ENCODE assay signal across 10 cellular contexts in the genomic region with DNA sequence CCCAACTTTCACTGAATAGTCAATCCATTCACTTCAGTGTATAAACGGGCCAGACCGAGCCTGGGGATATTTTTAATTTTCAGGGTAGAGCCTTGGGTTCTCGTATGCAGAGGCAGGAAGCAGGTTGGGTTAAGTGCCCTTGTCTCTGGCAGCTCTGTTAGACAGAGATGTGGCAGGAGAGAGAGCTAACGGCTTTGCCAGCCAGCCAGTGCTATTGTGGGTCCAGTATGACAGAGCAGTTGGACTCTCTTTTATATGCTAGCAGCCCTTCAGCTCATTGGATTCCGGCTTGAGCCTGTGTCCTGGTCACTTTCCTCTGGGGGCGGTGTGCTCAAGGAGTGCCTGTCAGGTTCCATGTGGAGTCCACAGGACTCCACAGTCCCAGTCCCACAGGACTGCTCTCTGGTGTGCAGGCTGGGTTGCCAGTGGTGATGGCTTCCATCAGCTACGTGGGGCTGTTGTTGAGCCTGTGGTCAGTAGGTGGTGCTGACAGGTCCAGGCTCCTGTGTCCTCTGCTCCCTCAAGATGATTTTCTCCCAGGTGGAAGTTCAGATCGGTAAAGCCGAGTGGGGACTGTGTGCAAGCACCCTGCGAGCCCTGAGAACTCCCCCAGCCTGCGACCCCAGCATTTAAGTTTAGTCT. TPM values are rescaled to one million over a fixed set of nuclear protein-coding genes. Genes with fewer than 3 reads are reported as not detected.
A peak's percentile ranks its signal among the peaks of the same experiment; 100 is the strongest.
DNase-seq lines count a peak whose midpoint lies in the region; ATAC-seq, FAIRE-seq and TF ChIP-seq lines count a peak whose summit lies in the region.
"Had no signal": no experiment of that assay in that cellular context is flagged by ENCODE, and none has a peak within 500 bp of the region (broad histone marks: within the 10 kb centered on the region; RNA-seq: fewer than 3 reads in every experiment).

No MANE protein-coding gene starts in this region.

- intact Hi-C loops in naive thymus-derived CD4-positive, alpha-beta T cell (cut with micrococcal nuclease), result no loop called here
- intact Hi-C loops in esophagus squamous epithelium (cut with DNase I), result no loop called here

- no peak overlapping the region for H3K4me3 Mint-ChIP-seq in naive thymus-derived CD4-positive, alpha-beta T cell

- CTCF ChIA-PET in naive thymus-derived CD4-positive, alpha-beta T cell (lab: Charles Lee), result interaction anchor here (0.6 kb wide), 1 partner anchor 55 kb away, joined by 3 read pairs; no protein-coding TSS in a partner anchor

- TF ChIP-seq CTCF in AG10803 (conservative IDR thresholded peaks at IDR 0.05; ENCODE audit: low read length), result peak; percentile 21; the same call in 1 of the 2 replicates
- peak; percentile 52 for TF ChIP-seq CTCF in choroid plexus epithelial cell (conservative IDR thresholded peaks at IDR 0.05; ENCODE audit: low read depth, low read length)
- TF ChIP-seq CTCF in esophagus squamous epithelium (IDR thresholded peaks at IDR 0.05), result no peak

- peaks cover 8 to 61% (median 16%) of the 10 kb centered on the region in 5 donors for H3K36me3 Mint-ChIP-seq in naive thymus-derived CD4-positive, alpha-beta T cell

- no peaks in the 10 kb centered on the region for H3K9me3 Mint-ChIP-seq in naive thymus-derived CD4-positive, alpha-beta T cell

- peaks cover 29 to 97% (median 43%) of the 10 kb centered on the region in 3 experiments for H3K36me3 ChIP-seq in naive thymus-derived CD4-positive, alpha-beta T cell (ENCODE audit: control insufficient read depth in 2 of 3, insufficient read depth in 3 of 3, low read length in 3 of 3)
- peaks cover 19 to 100% (median 70%) of the 10 kb centered on the region in 3 donors for H3K36me3 ChIP-seq in esophagus squamous epithelium

- H3K9me3 ChIP-seq in naive thymus-derived CD4-positive, alpha-beta T cell (ENCODE audit: control insufficient read depth in 2 of 3, low read length in 3 of 3), result no peaks in the 10 kb centered on the region
- H3K9me3 ChIP-seq in esophagus squamous epithelium, result no peaks in the 10 kb centered on the region

- no peak for TF ChIP-seq POLR2A in esophagus squamous epithelium (IDR thresholded peaks at IDR 0.05)

- DNase-seq in AG10803 (ENCODE audit: low read depth) (no peak), HTR-8/SVneo (ENCODE audit: insufficient read length, low spot score) (no peak), choroid plexus epithelial cell (ENCODE audit: low read depth) (peak; percentile 41), left kidney (ENCODE audit: low read depth, low spot score) (peak; percentile 32), esophagus squamous epithelium (lab: John Stamatoyannopoulos, UW) (no peak), DMS153 (lab: John Stamatoyannopoulos, UW) (no peak), occipital lobe (lab: John Stamatoyannopoulos, UW) (no peak)
- DNase-seq in naive thymus-derived CD4-positive, alpha-beta T cell, result no peak
- DNase-seq: activated CD4-positive, alpha-beta T cell treated with anti-CD3 and anti-CD28 coated beads, Interleukin-2, amount 50 U/mL, for 4 hours; retina had no signal

- no peak overlapping the region for H3K27ac ChIP-seq in naive thymus-derived CD4-positive, alpha-beta T cell (ENCODE audit: low read depth, low read length)
- no peak overlapping the region for H3K27ac ChIP-seq in esophagus squamous epithelium

- no peak overlapping the region for H3K4me3 ChIP-seq in AG10803 (ENCODE audit: low read length)
- no peak overlapping the region for H3K4me3 ChIP-seq in choroid plexus epithelial cell (ENCODE audit: low read depth, low read length)
- no peak overlapping the region for H3K4me3 ChIP-seq in naive thymus-derived CD4-positive, alpha-beta T cell (ENCODE audit: low read length)
- H3K4me3 ChIP-seq in esophagus squamous epithelium, result no peak overlapping the region

- H3K4me1 ChIP-seq in naive thymus-derived CD4-positive, alpha-beta T cell (ENCODE audit: control insufficient read depth in 2 of 2, insufficient read depth in 2 of 2, low read length in 2 of 2), result peaks cover 7 to 8% of the 10 kb centered on the region in 2 donors
- H3K4me1 ChIP-seq in esophagus squamous epithelium, result peaks cover 0 to 27% (median 9%) of the 10 kb centered on the region in 3 donors

- no peak for ATAC-seq in naive thymus-derived CD4-positive, alpha-beta T cell

- WGBS in esophagus squamous epithelium, 2 donors, result 86% methylated on average over 7 to 8 of the region's 11 CpGs

- peaks cover 18 to 56% (median 41%) of the 10 kb centered on the region in 7 donors for H3K4me1 Mint-ChIP-seq in naive thymus-derived CD4-positive, alpha-beta T cell

- FAIRE-seq in HTR-8/SVneo (lab: Jason Lieb, UNC), result peak; percentile 38

- H3K27me3 ChIP-seq in naive thymus-derived CD4-positive, alpha-beta T cell (ENCODE audit: control insufficient read depth in 2 of 2, insufficient read depth in 2 of 2, low read length in 2 of 2), result no peaks in the 10 kb centered on the region
- H3K27me3 ChIP-seq in esophagus squamous epithelium, result no peaks in the 10 kb centered on the region

- POLR2A ChIA-PET in naive thymus-derived CD4-positive, alpha-beta T cell (lab: Charles Lee), result no interaction called here

- no peaks in the 10 kb centered on the region for H3K27me3 Mint-ChIP-seq in naive thymus-derived CD4-positive, alpha-beta T cell

- H3K27ac Mint-ChIP-seq in naive thymus-derived CD4-positive, alpha-beta T cell, result peak overlapping the region in 2 of 9 donors; percentile 10 to 58

RNA-seq across cellular contexts. Expression of gene CLTA, which starts 14.3 kb away (rescaled TPM):
- total RNA-seq in naive thymus-derived CD4-positive, alpha-beta T cell, result 100 to 1,000 TPM in 1 of 5 experiments, 10 to 100 TPM in 4; 32.2 to 140 (median 69.5) TPM
- 100 to 1,000 TPM in 1 of 2 donors, 10 to 100 TPM in 1; 72.0 to 114 TPM for polyA plus RNA-seq in naive thymus-derived CD4-positive, alpha-beta T cell
- total RNA-seq in esophagus squamous epithelium, result 100 to 1,000 TPM; 165 to 215 (median 167) TPM
- total RNA-seq in occipital lobe, result 116 TPM

RNA-seq across cellular contexts. Expression of gene CCIN, which starts 35.8 kb away (rescaled TPM):
- 1 to 10 TPM in 1 of 5 experiments, under 1 TPM in 2, not detected in 2; 0.15 to 3.6 (median 0.56) TPM for total RNA-seq in naive thymus-derived CD4-positive, alpha-beta T cell
- under 1 TPM in 1 of 2 donors, not detected in 1; 0.41 TPM for polyA plus RNA-seq in naive thymus-derived CD4-positive, alpha-beta T cell
- total RNA-seq in esophagus squamous epithelium, result under 1 TPM in 1 of 4 donors, not detected in 3; 0.13 TPM
- total RNA-seq in occipital lobe, result not detected

RNA-seq across cellular contexts. Expression of gene GNE, which starts 53.2 kb away (rescaled TPM):
- 10 to 100 TPM; 12.6 to 18.5 (median 16.0) TPM for total RNA-seq in naive thymus-derived CD4-positive, alpha-beta T cell
- polyA plus RNA-seq in naive thymus-derived CD4-positive, alpha-beta T cell, result 1 to 10 TPM; 6.4 to 7.4 TPM
- total RNA-seq in esophagus squamous epithelium (10 to 100 TPM; 11.9 to 28.9 (median 16.7) TPM), occipital lobe (37.9 TPM)

Comparison
In these comparisons a context has a peak if more than half of its experiments do, and no peak if none do; other contexts are left out.
1. DNase-seq: peak in choroid plexus epithelial cell (single experiment) and left kidney (single experiment); none in AG10803 (single experiment), HTR-8/SVneo (single experiment), naive thymus-derived CD4-positive, alpha-beta T cell (0 of 9), esophagus squamous epithelium (single experiment), DMS153 (single experiment) and occipital lobe (single experiment).
2. CTCF ChIP-seq: peak in AG10803 (single experiment) and choroid plexus epithelial cell (single experiment); none in esophagus squamous epithelium (0 of 6).